In genomic region chr3:73839032-73839431, GRCh38 we compare ENCODE assay signal across 9 cellular contexts.
"Had no signal": no experiment of that assay in that cellular context is flagged by ENCODE, and none has a peak within 500 bp of the region (broad histone marks: within the 10 kb centered on the region; RNA-seq: fewer than 3 reads in every experiment).

No MANE protein-coding gene starts in this region.

- FAIRE-seq: HepG2, HTR-8/SVneo, K562 had no signal

- H3K9ac ChIP-seq: KMS-11 had no signal

- H3K4me3 Mint-ChIP-seq: IgD-negative memory B cell had no signal

- H3K36me3 Mint-ChIP-seq: IgD-negative memory B cell had no signal

- DNase-seq: IMR-90, KBM-7, KG1 had no signal

- H3K27me3 Mint-ChIP-seq: IgD-negative memory B cell had no signal

- H3K27ac ChIP-seq: HL-60, KMS-11 had no signal

- H3K27ac Mint-ChIP-seq: IgD-negative memory B cell had no signal

- ATAC-seq: HepG2, K562 had no signal

- H3K4me3 ChIP-seq: K562 had no signal

- H3K4me2 ChIP-seq: KMS-11 had no signal

- H3K4me1 Mint-ChIP-seq: IgD-negative memory B cell had no signal
